ENCODE assay signal across 2 cellular contexts in genomic region chr12:78293039-78293686, GRCh38.
TF ChIP-seq lines count a peak whose summit lies in the region.

No MANE protein-coding gene starts in this region.

TF ChIP-seq in SK-N-SH, 30 proteins besides CTCF, POLR2A, EP300 and RAD21 (continued from another document):
- TF ChIP-seq REST (IDR thresholded peaks at IDR 0.05; ENCODE audit: low read depth, low read length), result no peak

TF ChIP-seq in SK-N-SH treated with all-trans-retinoic acid at 6 μM for 48 hours, 23 proteins besides CTCF, POLR2A, EP300 and RAD21 (continued from another document):
- TF ChIP-seq CSRNP3 (CRISPR knock-in tag; IDR thresholded peaks at IDR 0.05) (no peak), RARB (CRISPR knock-in tag; IDR thresholded peaks at IDR 0.05) (no peak), SNAI2 (CRISPR knock-in tag; IDR thresholded peaks at IDR 0.05) (no peak)
